In the genomic region with DNA sequence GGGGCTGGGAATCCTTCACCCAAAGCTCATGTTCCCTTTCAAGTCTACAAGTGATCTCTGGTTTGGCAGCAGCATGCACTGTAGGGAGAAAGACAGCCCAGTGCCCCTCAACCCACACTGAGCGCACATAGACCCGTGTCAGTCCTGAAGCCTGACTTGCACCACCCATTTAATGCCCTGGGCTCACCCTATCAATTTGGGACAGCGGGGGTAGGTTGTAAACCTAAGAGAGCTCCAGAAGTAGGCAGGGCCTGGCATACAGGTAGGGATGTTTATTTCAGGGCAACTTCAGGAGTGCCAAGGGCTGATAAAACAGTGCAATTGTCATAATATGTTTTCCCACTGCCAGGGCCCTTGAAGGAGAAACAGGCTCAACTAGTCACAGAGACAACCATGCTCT, we compare ENCODE assay signal across 20 cellular contexts. TPM values are rescaled to one million over a fixed set of nuclear protein-coding genes. Genes with fewer than 3 reads are reported as not detected.
DNase-seq lines count a peak whose midpoint lies in the region; TF ChIP-seq lines count a peak whose summit lies in the region.
"Had no signal": no experiment of that assay in that cellular context is flagged by ENCODE, and none has a peak within 500 bp of the region (broad histone marks: within the 10 kb centered on the region; RNA-seq: fewer than 3 reads in every experiment).

No MANE protein-coding gene starts in this region.

- no peak overlapping the region for H3K27ac ChIP-seq in CD8-positive, alpha-beta memory T cell (ENCODE audit: low read depth, low read length)
- H3K27ac ChIP-seq: 22Rv1, C4-2B, gastroesophageal sphincter, pancreas, SJCRH30 had no signal

- peak overlapping the region; percentile 68 for H3K4me3 Mint-ChIP-seq in T-helper 1 cell treated with Interleukin-12 subunit alpha and Interleukin-12 subunit beta and Interleukin-4 antibody, amounts not matched to agents 30 μg/mL and 1 μg/mL, for 36 hours
- peak overlapping the region; percentile 44 to 89 (median 82) for H3K4me3 Mint-ChIP-seq in CD8-positive, alpha-beta memory T cell
- no peak overlapping the region for H3K4me3 Mint-ChIP-seq in activated naive CD8-positive, alpha-beta T cell treated with anti-CD3 and anti-CD28 coated beads for 36 hours
- H3K4me3 Mint-ChIP-seq in neural crest cell (peak overlapping the region; percentile 41), glutamatergic neuron (ENCODE audit: unreplicated experiment) (no peak overlapping the region)
- H3K4me3 Mint-ChIP-seq: dendritic cell treated with granulocyte-macrophage colony-stimulating factor and Interleukin-4, amounts not matched to agents 40 ng/mL and 50 ng/mL, for 4 days had no signal

- H3K4me3 ChIP-seq in CD8-positive, alpha-beta memory T cell (ENCODE audit: low read length) = peak overlapping the region; percentile 19
- H3K4me3 ChIP-seq: gastroesophageal sphincter, HAP-1, pancreas, SJCRH30 had no signal

- peak overlapping the region; percentile 93 for H3K27ac Mint-ChIP-seq in T-helper 1 cell treated with Interleukin-12 subunit alpha and Interleukin-12 subunit beta and Interleukin-4 antibody, amounts not matched to agents 30 μg/mL and 1 μg/mL, for 36 hours
- H3K27ac Mint-ChIP-seq in CD8-positive, alpha-beta memory T cell = peak overlapping the region in 7 of 8 donors; percentile 71 to 95 (median 93)
- peak overlapping the region; percentile 95 for H3K27ac Mint-ChIP-seq in activated naive CD8-positive, alpha-beta T cell treated with anti-CD3 and anti-CD28 coated beads for 36 hours
- H3K27ac Mint-ChIP-seq in neural crest cell (ENCODE audit: unreplicated experiment) = no peak overlapping the region
- no peak overlapping the region for H3K27ac Mint-ChIP-seq in glutamatergic neuron (ENCODE audit: unreplicated experiment)
- H3K27ac Mint-ChIP-seq: dendritic cell treated with granulocyte-macrophage colony-stimulating factor and Interleukin-4, amounts not matched to agents 40 ng/mL and 50 ng/mL, for 4 days had no signal

- H3K9me3 ChIP-seq in CD8-positive, alpha-beta memory T cell (ENCODE audit: low read length) = no peaks in the 10 kb centered on the region
- H3K9me3 ChIP-seq: gastroesophageal sphincter, HAP-1, pancreas, SJCRH30 had no signal

- H3K9me3 Mint-ChIP-seq in T-helper 1 cell treated with Interleukin-12 subunit alpha and Interleukin-12 subunit beta and Interleukin-4 antibody, amounts not matched to agents 30 μg/mL and 1 μg/mL, for 36 hours = no peaks in the 10 kb centered on the region
- no peaks in the 10 kb centered on the region for H3K9me3 Mint-ChIP-seq in CD8-positive, alpha-beta memory T cell
- no peaks in the 10 kb centered on the region for H3K9me3 Mint-ChIP-seq in activated naive CD8-positive, alpha-beta T cell treated with anti-CD3 and anti-CD28 coated beads for 36 hours
- H3K9me3 Mint-ChIP-seq in neural crest cell (no peaks in the 10 kb centered on the region), glutamatergic neuron (ENCODE audit: unreplicated experiment) (peaks cover 7% of the 10 kb centered on the region)
- H3K9me3 Mint-ChIP-seq: dendritic cell treated with granulocyte-macrophage colony-stimulating factor and Interleukin-4, amounts not matched to agents 40 ng/mL and 50 ng/mL, for 4 days had no signal

- peaks cover 90% of the 10 kb centered on the region for H3K4me1 ChIP-seq in CD8-positive, alpha-beta memory T cell (ENCODE audit: insufficient read depth, low read length)
- H3K4me1 ChIP-seq: SJCRH30 had no signal

- DNase-seq in T-helper 1 cell (no peak), neural crest cell (ENCODE audit: low read depth, low spot score) (no peak), NCI-H146 (lab: John Stamatoyannopoulos, UW) (no peak), glutamatergic neuron (no peak), COLO668 (lab: John Stamatoyannopoulos, UW; ENCODE audit: unreplicated experiment) (no peak)
- DNase-seq in CD8-positive, alpha-beta memory T cell = no peak
- DNase-seq in activated naive CD8-positive, alpha-beta T cell treated with anti-CD3 and anti-CD28 coated beads for 36 hours = no peak
- DNase-seq: activated CD4-positive, alpha-beta T cell treated with anti-CD3 and anti-CD28 coated beads for 48 hours; erythroblast; NCI-H1092 treated with DMSO at 0.1 percent for 48 hours; NCI-H69; PC-3; SJCRH30 had no signal

- H3K27me3 ChIP-seq in CD8-positive, alpha-beta memory T cell (ENCODE audit: insufficient read depth, low read length, poor library complexity, severe bottlenecking) = no peaks in the 10 kb centered on the region
- H3K27me3 ChIP-seq: gastroesophageal sphincter, pancreas, SJCRH30 had no signal

- H3K36me3 ChIP-seq in CD8-positive, alpha-beta memory T cell (ENCODE audit: insufficient read depth, low read length) = no peaks in the 10 kb centered on the region
- H3K36me3 ChIP-seq: pancreas, SJCRH30 had no signal

- peaks cover 79% of the 10 kb centered on the region for H3K4me1 Mint-ChIP-seq in T-helper 1 cell treated with Interleukin-12 subunit alpha and Interleukin-12 subunit beta and Interleukin-4 antibody, amounts not matched to agents 30 μg/mL and 1 μg/mL, for 36 hours (ENCODE audit: low read depth)
- peaks cover 84 to 90% (median 86%) of the 10 kb centered on the region in 3 donors for H3K4me1 Mint-ChIP-seq in CD8-positive, alpha-beta memory T cell
- peaks cover 77% of the 10 kb centered on the region for H3K4me1 Mint-ChIP-seq in activated naive CD8-positive, alpha-beta T cell treated with anti-CD3 and anti-CD28 coated beads for 36 hours
- peaks cover 20% of the 10 kb centered on the region for H3K4me1 Mint-ChIP-seq in neural crest cell
- peaks cover 9% of the 10 kb centered on the region for H3K4me1 Mint-ChIP-seq in glutamatergic neuron (ENCODE audit: low read depth, unreplicated experiment)

- no peak for TF ChIP-seq CTCF in neural crest cell (conservative IDR thresholded peaks at IDR 0.05)
- TF ChIP-seq CTCF in glutamatergic neuron (IDR thresholded peaks at IDR 0.05; ENCODE audit: partially characterized antibody, unreplicated experiment) = no peak

- POLR2A ChIA-PET in CD8-positive, alpha-beta memory T cell (lab: Charles Lee) = interaction anchor here (3.0 kb wide), 1 partner anchor 31 kb away, joined by 20 read pairs; a partner anchor contains a TSS

- CTCF ChIA-PET in CD8-positive, alpha-beta memory T cell (lab: Charles Lee) = interaction anchor here (1.3 to 4.8 kb wide), 3 partner anchors 9 to 31 kb away, joined by 5 to 27 read pairs (median 14); a partner anchor contains a TSS

- H3K36me3 Mint-ChIP-seq in T-helper 1 cell treated with Interleukin-12 subunit alpha and Interleukin-12 subunit beta and Interleukin-4 antibody, amounts not matched to agents 30 μg/mL and 1 μg/mL, for 36 hours (ENCODE audit: low read depth) = peaks cover 9% of the 10 kb centered on the region
- H3K36me3 Mint-ChIP-seq in CD8-positive, alpha-beta memory T cell = peaks cover 0 to 11% (median 0%) of the 10 kb centered on the region in 3 donors
- H3K36me3 Mint-ChIP-seq in activated naive CD8-positive, alpha-beta T cell treated with anti-CD3 and anti-CD28 coated beads for 36 hours = peaks cover 26% of the 10 kb centered on the region
- H3K36me3 Mint-ChIP-seq in neural crest cell (ENCODE audit: low read depth) = no peaks in the 10 kb centered on the region
- no peaks in the 10 kb centered on the region for H3K36me3 Mint-ChIP-seq in glutamatergic neuron (ENCODE audit: unreplicated experiment)

- no peaks in the 10 kb centered on the region for H3K27me3 Mint-ChIP-seq in T-helper 1 cell treated with Interleukin-12 subunit alpha and Interleukin-12 subunit beta and Interleukin-4 antibody, amounts not matched to agents 30 μg/mL and 1 μg/mL, for 36 hours (ENCODE audit: low read depth)
- no peaks in the 10 kb centered on the region for H3K27me3 Mint-ChIP-seq in CD8-positive, alpha-beta memory T cell
- H3K27me3 Mint-ChIP-seq in activated naive CD8-positive, alpha-beta T cell treated with anti-CD3 and anti-CD28 coated beads for 36 hours = no peaks in the 10 kb centered on the region
- H3K27me3 Mint-ChIP-seq in neural crest cell (ENCODE audit: low read depth) (no peaks in the 10 kb centered on the region), glutamatergic neuron (ENCODE audit: unreplicated experiment) (no peaks in the 10 kb centered on the region)

RNA-seq across cellular contexts. Expression of a gene that starts 3.5 kb away (rescaled TPM):
- total RNA-seq in CD8-positive, alpha-beta memory T cell = 10 to 100 TPM; 68.3 to 76.2 TPM
- polyA plus RNA-seq in CD8-positive, alpha-beta memory T cell = 144 TPM
- total RNA-seq in activated naive CD8-positive, alpha-beta T cell treated with anti-CD3 and anti-CD28 coated beads for 36 hours = 10 to 100 TPM; 59.2 to 64.0 TPM
- total RNA-seq in neural crest cell (86.5 and 87.4 TPM in 2 replicates), glutamatergic neuron (ENCODE audit: unreplicated experiment) (67.6 TPM)

RNA-seq across cellular contexts. Expression of a gene that starts 32.1 kb away (rescaled TPM):
- 10 to 100 TPM; 12.3 to 13.2 TPM for total RNA-seq in CD8-positive, alpha-beta memory T cell
- 6.8 TPM for polyA plus RNA-seq in CD8-positive, alpha-beta memory T cell
- 1 to 10 TPM; 5.9 to 7.0 TPM for total RNA-seq in activated naive CD8-positive, alpha-beta T cell treated with anti-CD3 and anti-CD28 coated beads for 36 hours
- 15.2 and 19.6 TPM in 2 replicates for total RNA-seq in neural crest cell
- 12.9 TPM for total RNA-seq in glutamatergic neuron (ENCODE audit: unreplicated experiment)

Comparison
In these comparisons a context has a peak if more than half of its experiments do, and no peak if none do; other contexts are left out.
1. H3K27ac Mint-ChIP-seq: peak in T-helper 1 cell treated with Interleukin-12 subunit alpha and Interleukin-12 subunit beta and Interleukin-4 antibody, amounts not matched to agents 30 μg/mL and 1 μg/mL, for 36 hours (single experiment), CD8-positive, alpha-beta memory T cell (7 of 8) and activated naive CD8-positive, alpha-beta T cell treated with anti-CD3 and anti-CD28 coated beads for 36 hours (single experiment); none in neural crest cell (single experiment) and glutamatergic neuron (single experiment).
2. H3K4me3 Mint-ChIP-seq: peak in T-helper 1 cell treated with Interleukin-12 subunit alpha and Interleukin-12 subunit beta and Interleukin-4 antibody, amounts not matched to agents 30 μg/mL and 1 μg/mL, for 36 hours (single experiment), CD8-positive, alpha-beta memory T cell (7 of 7) and neural crest cell (single experiment); none in activated naive CD8-positive, alpha-beta T cell treated with anti-CD3 and anti-CD28 coated beads for 36 hours (single experiment) and glutamatergic neuron (single experiment).